Comparison of ENCODE assay signal across 11 cellular contexts in the genomic region with DNA sequence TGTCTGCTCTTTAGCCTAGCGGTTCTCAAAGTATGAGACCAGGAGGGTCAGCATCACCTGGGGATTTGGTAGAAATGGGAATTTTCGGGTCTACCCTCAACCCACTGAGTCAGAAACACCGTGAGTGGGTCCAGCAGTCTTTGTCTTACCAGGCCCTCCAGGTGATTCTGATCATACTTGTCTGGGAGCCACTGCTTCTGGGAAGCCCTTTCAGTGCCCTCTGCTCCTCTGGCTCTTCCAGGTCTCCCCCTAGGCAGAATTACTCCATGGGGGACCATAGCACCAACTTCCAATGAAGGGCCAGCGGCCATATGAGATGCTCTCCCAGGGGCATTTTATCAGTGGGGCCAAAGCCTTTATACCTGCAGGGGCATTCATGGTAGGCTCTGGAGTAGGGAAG.
"Had no signal": no experiment of that assay in that cellular context is flagged by ENCODE, and none has a peak within 500 bp of the region (broad histone marks: within the 10 kb centered on the region; RNA-seq: fewer than 3 reads in every experiment).

No MANE protein-coding gene starts in this region.

- H3K9me3 ChIP-seq: HAP-1 had no signal

- H3K36me3 ChIP-seq: HAP-1 had no signal

- H3K4me1 ChIP-seq: HAP-1 had no signal

- H3K9ac ChIP-seq: GM23248 had no signal

- H2AFZ ChIP-seq: GM23248, GM23338 had no signal

- DNase-seq: GM23248, GOT3, H7, H9, HCEC 1CT, HFFc6 had no signal

- ATAC-seq: GM23338, HCT116 had no signal

- H3K4me2 ChIP-seq: GM23338 had no signal

- H3K4me3 ChIP-seq: GM23248, GM23338, HAP-1 had no signal

- FAIRE-seq: H1, H54 had no signal

- H3K27ac ChIP-seq: GM23248 had no signal
